ENCODE assay signal across 8 cellular contexts in genomic region chr13:97221491-97221890, GRCh38. TPM values are rescaled to one million over a fixed set of nuclear protein-coding genes. Genes with fewer than 3 reads are reported as not detected.
DNase-seq lines count a peak whose midpoint lies in the region; ATAC-seq and TF ChIP-seq lines count a peak whose summit lies in the region.

No MANE protein-coding gene starts in this region.

- peaks cover 12% of the 10 kb centered on the region for H3K79me2 ChIP-seq in parathyroid adenoma

- peaks cover 39% of the 10 kb centered on the region for H3K4me1 ChIP-seq in CD4-positive, CD25-positive, alpha-beta regulatory T cell (ENCODE audit: control insufficient read depth, insufficient read depth, low read length, poor library complexity, severe bottlenecking)
- peaks cover 18% of the 10 kb centered on the region for H3K4me1 ChIP-seq in parathyroid adenoma

- H3K4me3 ChIP-seq in CD4-positive, CD25-positive, alpha-beta regulatory T cell (ENCODE audit: low read depth, low read length) = peak overlapping the region; percentile 96
- H3K4me3 ChIP-seq in epithelial cell of esophagus (ENCODE audit: low read length) = peak overlapping the region; percentile 81
- peak overlapping the region; percentile 84 for H3K4me3 ChIP-seq in parathyroid adenoma (ENCODE audit: low read depth, low read length)

- no peaks in the 10 kb centered on the region for H3K27me3 ChIP-seq in CD4-positive, CD25-positive, alpha-beta regulatory T cell (ENCODE audit: control insufficient read depth, insufficient read depth, low read length)
- H3K27me3 ChIP-seq in parathyroid adenoma (ENCODE audit: control insufficient read depth, insufficient read depth, low read length) = no peaks in the 10 kb centered on the region

- no peak for ATAC-seq in CD4-positive, CD25-positive, alpha-beta regulatory T cell (ENCODE audit: low read depth in 2 of 2)
- ATAC-seq in left lobe of liver = no peak

- no peak for DNase-seq in CD4-positive, CD25-positive, alpha-beta regulatory T cell
- peak; percentile 49 for DNase-seq in OCI-M1 (lab: John Stamatoyannopoulos, UW)
- no peak for DNase-seq in epithelial cell of esophagus (ENCODE audit: low read depth)
- no peak for DNase-seq in left lobe of liver (ENCODE audit: low spot score)
- DNase-seq in H4 (ENCODE audit: low spot score) = no peak
- DNase-seq in NCI-H2171 treated with DMSO at 0.1 percent for 48 hours (lab: John Stamatoyannopoulos, UW) = no peak
- DNase-seq in NCI-H2107 (lab: John Stamatoyannopoulos, UW) = no peak

- no peak for TF ChIP-seq CTCF in epithelial cell of esophagus (IDR thresholded peaks at IDR 0.05; ENCODE audit: insufficient read depth, low read depth, low read length, missing control alignments)
- no peak for TF ChIP-seq CTCF in parathyroid adenoma (IDR thresholded peaks at IDR 0.05)

- H3K27ac Mint-ChIP-seq in CD4-positive, CD25-positive, alpha-beta regulatory T cell = peak overlapping the region in 1 of 3 donors; percentile 90

- peak overlapping the region; percentile 51 for H2AFZ ChIP-seq in parathyroid adenoma

- no peaks in the 10 kb centered on the region for H3K9me3 Mint-ChIP-seq in CD4-positive, CD25-positive, alpha-beta regulatory T cell

- H3K27ac ChIP-seq in CD4-positive, CD25-positive, alpha-beta regulatory T cell (ENCODE audit: insufficient read depth, low read length, poor library complexity, severe bottlenecking) = peak overlapping the region; percentile 83
- peak overlapping the region; percentile 82 for H3K27ac ChIP-seq in parathyroid adenoma

- H3K9me3 ChIP-seq in CD4-positive, CD25-positive, alpha-beta regulatory T cell (ENCODE audit: control insufficient read depth in 2 of 2, low read length in 2 of 2) = no peaks in the 10 kb centered on the region
- no peaks in the 10 kb centered on the region for H3K9me3 ChIP-seq in parathyroid adenoma (ENCODE audit: control insufficient read depth, low read length)

- H3K36me3 Mint-ChIP-seq in CD4-positive, CD25-positive, alpha-beta regulatory T cell = no peaks in the 10 kb centered on the region

- no peak overlapping the region for H3K9ac ChIP-seq in parathyroid adenoma

- H3K36me3 ChIP-seq in CD4-positive, CD25-positive, alpha-beta regulatory T cell (ENCODE audit: control insufficient read depth, insufficient read depth, low read length) = no peaks in the 10 kb centered on the region
- H3K36me3 ChIP-seq in parathyroid adenoma (ENCODE audit: control insufficient read depth, insufficient read depth, low read length) = no peaks in the 10 kb centered on the region

- H3K4me3 Mint-ChIP-seq in CD4-positive, CD25-positive, alpha-beta regulatory T cell = peak overlapping the region in 2 of 4 donors; percentile 89 to 96

- no peaks in the 10 kb centered on the region for H3K27me3 Mint-ChIP-seq in CD4-positive, CD25-positive, alpha-beta regulatory T cell

- H3K4me2 ChIP-seq in parathyroid adenoma (ENCODE audit: low read length) = peak overlapping the region; percentile 89

- peaks cover 18 to 37% (median 25%) of the 10 kb centered on the region in 4 donors for H3K4me1 Mint-ChIP-seq in CD4-positive, CD25-positive, alpha-beta regulatory T cell

RNA-seq across cellular contexts. Expression of gene MBNL2, which starts 0.6 kb away (rescaled TPM):
- 37.2 TPM for total RNA-seq in CD4-positive, CD25-positive, alpha-beta regulatory T cell
- 10 to 100 TPM; 15.6 to 18.5 (median 16.7) TPM for polyA plus RNA-seq in CD4-positive, CD25-positive, alpha-beta regulatory T cell
- total RNA-seq in left lobe of liver = 31.4 TPM
- 13.7 and 28.0 TPM in 2 replicates for total RNA-seq in H4 (2014; rRNA removed; shearing (Covaris generic))
